2 cellular contexts compared by ENCODE assay signal in genomic region chr20:3864518-3864917, GRCh38.
TF ChIP-seq lines count a peak whose summit lies in the region.

No MANE protein-coding gene starts in this region.

TF ChIP-seq in HEK293, 187 proteins besides CTCF, POLR2A, EP300 and RAD21:
- peak; percentile 88 for TF ChIP-seq HIC1 (tag by site-specific recombination; IDR thresholded peaks at IDR 0.05)
- TF ChIP-seq ZNF621 (tag by site-specific recombination; IDR thresholded peaks at IDR 0.05): no peak

TF ChIP-seq in K562, 482 proteins besides CTCF, POLR2A, EP300 and RAD21:
- TF ChIP-seq ZFP91 (CRISPR knock-in tag; IDR thresholded peaks at IDR 0.05) (no peak), NFIC (IDR thresholded peaks at IDR 0.05) (0 out of 2 replicates have a peak, but pooled peaks have one; percentile 7), NFIX (CRISPR knock-in tag; IDR thresholded peaks at IDR 0.05; ENCODE audit: low read depth) (no peak), ZNF224 (CRISPR knock-in tag; IDR thresholded peaks at IDR 0.05) (no peak)
